10 cellular contexts compared by ENCODE assay signal in genomic region chr7:125355899-125356298, GRCh38.
DNase-seq lines count a peak whose midpoint lies in the region; ATAC-seq lines count a peak whose summit lies in the region.
"Had no signal": no experiment of that assay in that cellular context is flagged by ENCODE, and none has a peak within 500 bp of the region (broad histone marks: within the 10 kb centered on the region; RNA-seq: fewer than 3 reads in every experiment).

No MANE protein-coding gene starts in this region.

- peak; percentile 95 for DNase-seq in Kasumi-1 (lab: John Stamatoyannopoulos, UW)
- DNase-seq in fibroblast of peridontal ligament (ENCODE audit: extremely low read depth): peak; percentile 12
- no peak for DNase-seq in globus pallidus (ENCODE audit: low spot score)
- DNase-seq in HUDEP-2 (lab: John Stamatoyannopoulos, UW; ENCODE audit: unreplicated experiment in 76 of 76): no peak
- DNase-seq in stimulated activated CD8-positive, alpha-beta memory T cell treated with anti-CD3 and anti-CD28 coated beads, Interleukin-4, amount 100 ng/mL, for 48 hours: no peak
- DNase-seq: activated T-cell treated with anti-CD3 and anti-CD28 coated beads, Interleukin-2, amount 50 U/mL, for 48 hours; Peyer's patch had no signal

- ATAC-seq in GM18499 (IDR thresholded peaks at IDR 0.05; ENCODE audit: insufficient read depth, unreplicated experiment): peak; percentile 88
- ATAC-seq in HG02623 (IDR thresholded peaks at IDR 0.05; ENCODE audit: unreplicated experiment): peak; percentile 79
- no peak for ATAC-seq in GM21723 (IDR thresholded peaks at IDR 0.05; ENCODE audit: unreplicated experiment)

Comparison
In these comparisons a context has a peak if more than half of its experiments do, and no peak if none do; other contexts are left out.
1. DNase-seq: peak in Kasumi-1 (2 of 2) and fibroblast of peridontal ligament (single experiment); none in globus pallidus (single experiment), HUDEP-2 (0 of 76) and stimulated activated CD8-positive, alpha-beta memory T cell treated with anti-CD3 and anti-CD28 coated beads, Interleukin-4, amount 100 ng/mL, for 48 hours (single experiment).